1 cellular context compared by ENCODE assay signal in the genomic region with DNA sequence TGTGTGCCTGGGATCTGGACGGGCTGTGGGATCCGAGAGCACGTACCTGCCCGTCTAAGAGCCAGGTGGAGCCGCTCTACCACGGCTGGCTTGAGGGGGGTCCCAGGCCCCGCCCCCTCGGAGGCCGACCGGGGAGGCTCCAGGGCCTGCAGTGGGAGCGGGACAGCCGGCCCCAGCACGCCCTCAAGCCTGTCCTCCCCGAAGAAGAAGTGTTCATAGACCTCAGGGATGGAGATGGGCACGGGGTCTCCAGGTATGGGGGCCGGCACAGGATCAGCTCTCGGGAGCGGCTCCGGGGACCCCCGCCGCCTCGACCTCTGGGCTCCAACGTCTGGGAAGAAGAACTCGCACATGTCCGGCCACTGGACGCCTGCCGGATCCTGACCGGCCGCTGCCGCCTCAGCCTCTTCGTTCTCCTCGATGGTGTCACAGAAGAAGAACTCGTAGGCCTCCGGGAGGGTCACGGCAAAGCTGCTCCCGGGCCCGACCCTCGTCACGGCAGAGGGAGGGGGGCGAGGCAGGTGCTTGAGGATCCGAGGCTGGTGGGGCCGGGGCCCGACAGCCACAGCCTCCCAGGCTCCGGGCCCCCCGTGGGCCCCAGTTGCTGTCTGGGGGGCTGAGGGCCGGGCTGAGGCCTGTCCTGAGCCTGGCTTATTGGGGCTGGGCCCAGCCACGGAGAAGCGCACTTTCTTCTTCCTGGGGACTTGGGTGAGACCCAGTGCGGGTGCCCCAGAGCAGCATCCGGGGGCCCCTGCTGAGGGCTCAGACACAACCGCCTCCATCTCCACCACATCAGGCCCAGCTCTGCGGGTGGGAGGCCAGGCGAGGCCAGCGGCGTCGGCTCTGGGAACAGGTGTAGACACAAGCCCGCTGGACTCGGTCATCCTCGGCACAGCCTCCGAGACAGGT.
TF ChIP-seq lines count a peak whose summit lies in the region.

No MANE protein-coding gene starts in this region.

TF ChIP-seq in H1, 55 proteins besides CTCF, POLR2A, EP300 and RAD21:
- no peak for TF ChIP-seq BRCA1 (IDR thresholded peaks at IDR 0.05; ENCODE audit: low read depth, low read length)
- TF ChIP-seq CBX5 (IDR thresholded peaks at IDR 0.05; ENCODE audit: low read depth, low read length): no peak
- no peak for TF ChIP-seq EZH2 (IDR thresholded peaks at IDR 0.05; ENCODE audit: low read depth, low read length, severe bottlenecking)
- TF ChIP-seq NANOG (IDR thresholded peaks at IDR 0.05; ENCODE audit: insufficient read depth, low read depth, low read length, poor library complexity, severe bottlenecking): no peak
- TF ChIP-seq BCL11A (IDR thresholded peaks at IDR 0.05; ENCODE audit: low read depth in 2 of 2, low read length in 2 of 2): no peak
- TF ChIP-seq KDM1A (IDR thresholded peaks at IDR 0.05; ENCODE audit: borderline replicate concordance, low read length): no peak
- no peak for TF ChIP-seq FOSL1 (IDR thresholded peaks at IDR 0.05; ENCODE audit: insufficient read depth, low read depth, low read length)
- no peak for TF ChIP-seq YY1 (IDR thresholded peaks at IDR 0.05; ENCODE audit: low read depth, low read length)
- TF ChIP-seq EGR1 (IDR thresholded peaks at IDR 0.05; ENCODE audit: borderline replicate concordance, low read depth, low read length): no peak
- TF ChIP-seq SP2 (IDR thresholded peaks at IDR 0.05; ENCODE audit: low read length): no peak
- TF ChIP-seq POLR2AphosphoS5 (IDR thresholded peaks at IDR 0.05; ENCODE audit: low read depth, low read length): no peak
- no peak for TF ChIP-seq PHF8 (conservative IDR thresholded peaks at IDR 0.05; ENCODE audit: low read depth, low read length)
- no peak for TF ChIP-seq KDM5A (IDR thresholded peaks at IDR 0.05; ENCODE audit: low read length)
- TF ChIP-seq CREB1 (IDR thresholded peaks at IDR 0.05): no peak
- no peak for TF ChIP-seq JUND (IDR thresholded peaks at IDR 0.05; ENCODE audit: low read length)
- no peak for TF ChIP-seq RXRA (IDR thresholded peaks at IDR 0.05; ENCODE audit: insufficient read depth, low read depth, low read length)
- no peak for TF ChIP-seq TAF1 (IDR thresholded peaks at IDR 0.05; ENCODE audit: low read depth, low read length)
TF ChIP-seq in H1: peak in this region for 0.
